ENCODE assay signal across 8 cellular contexts in genomic region chr12:8698830-8699330, GRCh38. TPM values are rescaled to one million over a fixed set of nuclear protein-coding genes. Genes with fewer than 3 reads are reported as not detected.
DNase-seq lines count a peak whose midpoint lies in the region; ATAC-seq and TF ChIP-seq lines count a peak whose summit lies in the region.

No MANE protein-coding gene starts in this region.

- peak overlapping the region; percentile 42; the same call in 1 of the 2 replicates for H3K27ac Mint-ChIP-seq in HFFc6
- peak overlapping the region; percentile 41 for H3K27ac Mint-ChIP-seq in activated CD8-positive, alpha-beta T cell treated with anti-CD3 and anti-CD28 coated beads, Interleukin-2, amount 10 ng/mL, durations not matched to agents 7 days and 5 days
- H3K27ac Mint-ChIP-seq in stimulated activated effector memory CD8-positive, alpha-beta T cell treated with anti-CD3 and anti-CD28 coated beads, Interleukin-12 subunit alpha, Interleukin-12 subunit beta, amount 100 ng/mL, for 72 hours, result peak overlapping the region; percentile 29

- no peaks in the 10 kb centered on the region for H3K9me3 Mint-ChIP-seq in HFFc6
- no peaks in the 10 kb centered on the region for H3K9me3 Mint-ChIP-seq in activated CD8-positive, alpha-beta T cell treated with anti-CD3 and anti-CD28 coated beads, Interleukin-2, amount 10 ng/mL, durations not matched to agents 7 days and 5 days (ENCODE audit: insufficient read depth)
- H3K9me3 Mint-ChIP-seq in stimulated activated effector memory CD8-positive, alpha-beta T cell treated with anti-CD3 and anti-CD28 coated beads, Interleukin-12 subunit alpha, Interleukin-12 subunit beta, amount 100 ng/mL, for 72 hours, result no peaks in the 10 kb centered on the region

- H3K27ac ChIP-seq in iPS DF 6.9 (ENCODE audit: low read length), result no peak overlapping the region

- TF ChIP-seq CTCF in HFFc6 (IDR thresholded peaks at IDR 0.05), result no peak

- no peak for DNase-seq in HFFc6
- no peak for DNase-seq in activated CD8-positive, alpha-beta T cell treated with anti-CD3 and anti-CD28 coated beads, Interleukin-2, amount 10 ng/mL, durations not matched to agents 7 days and 5 days
- DNase-seq in iPS DF 6.9 (ENCODE audit: low read depth, low spot score), result no peak
- no peak for DNase-seq in stimulated activated effector memory CD8-positive, alpha-beta T cell treated with anti-CD3 and anti-CD28 coated beads, Interleukin-12 subunit alpha, Interleukin-12 subunit beta, amount 100 ng/mL, for 72 hours (ENCODE audit: low spot score in 2 of 2)
- no peak for DNase-seq in 8988T
- no peak for DNase-seq in mucosa of gallbladder (ENCODE audit: low spot score)
- DNase-seq in anterior cingulate cortex (lab: John Stamatoyannopoulos, UW), result no peak

- peaks cover 3% of the 10 kb centered on the region for H3K27me3 Mint-ChIP-seq in HFFc6 (ENCODE audit: insufficient read depth)
- peaks cover 22% of the 10 kb centered on the region for H3K27me3 Mint-ChIP-seq in activated CD8-positive, alpha-beta T cell treated with anti-CD3 and anti-CD28 coated beads, Interleukin-2, amount 10 ng/mL, durations not matched to agents 7 days and 5 days (ENCODE audit: low read depth)

- H3K4me1 Mint-ChIP-seq in HFFc6 (ENCODE audit: low read depth), result peaks cover 33% of the 10 kb centered on the region
- H3K4me1 Mint-ChIP-seq in activated CD8-positive, alpha-beta T cell treated with anti-CD3 and anti-CD28 coated beads, Interleukin-2, amount 10 ng/mL, durations not matched to agents 7 days and 5 days (ENCODE audit: low read depth), result peaks cover 20% of the 10 kb centered on the region
- H3K4me1 Mint-ChIP-seq in stimulated activated effector memory CD8-positive, alpha-beta T cell treated with anti-CD3 and anti-CD28 coated beads, Interleukin-12 subunit alpha, Interleukin-12 subunit beta, amount 100 ng/mL, for 72 hours, result peaks cover 19% of the 10 kb centered on the region

- H3K4me1 ChIP-seq in iPS DF 6.9 (ENCODE audit: control insufficient read depth, insufficient read depth, low read length), result no peaks in the 10 kb centered on the region; the same call in 1 of the 2 replicates

- H3K27me3 ChIP-seq in iPS DF 6.9 (ENCODE audit: control insufficient read depth, insufficient read depth, low read length), result no peaks in the 10 kb centered on the region

- H3K36me3 Mint-ChIP-seq in HFFc6 (ENCODE audit: low read depth), result 0 out of 2 replicates have a peak, but pooled peaks cover 4% of the 10 kb centered on the region
- H3K36me3 Mint-ChIP-seq in activated CD8-positive, alpha-beta T cell treated with anti-CD3 and anti-CD28 coated beads, Interleukin-2, amount 10 ng/mL, durations not matched to agents 7 days and 5 days (ENCODE audit: low read depth), result peaks cover 4% of the 10 kb centered on the region
- H3K36me3 Mint-ChIP-seq in stimulated activated effector memory CD8-positive, alpha-beta T cell treated with anti-CD3 and anti-CD28 coated beads, Interleukin-12 subunit alpha, Interleukin-12 subunit beta, amount 100 ng/mL, for 72 hours, result peaks cover 6% of the 10 kb centered on the region

- POLR2A ChIA-PET in activated CD8-positive, alpha-beta T cell treated with anti-CD3 and anti-CD28 coated beads, Interleukin-2, amount 10 ng/mL, durations not matched to agents 7 days and 5 days (lab: Charles Lee), result no interaction called here

- peak overlapping the region; percentile 85 for H3K4me3 Mint-ChIP-seq in HFFc6
- peak overlapping the region; percentile 91 for H3K4me3 Mint-ChIP-seq in activated CD8-positive, alpha-beta T cell treated with anti-CD3 and anti-CD28 coated beads, Interleukin-2, amount 10 ng/mL, durations not matched to agents 7 days and 5 days
- H3K4me3 Mint-ChIP-seq in stimulated activated effector memory CD8-positive, alpha-beta T cell treated with anti-CD3 and anti-CD28 coated beads, Interleukin-12 subunit alpha, Interleukin-12 subunit beta, amount 100 ng/mL, for 72 hours, result peak overlapping the region; percentile 81

- no peak for ATAC-seq in activated CD8-positive, alpha-beta T cell treated with anti-CD3 and anti-CD28 coated beads, Interleukin-2, amount 10 ng/mL, durations not matched to agents 7 days and 5 days
- no peak for ATAC-seq in stimulated activated effector memory CD8-positive, alpha-beta T cell treated with anti-CD3 and anti-CD28 coated beads, Interleukin-12 subunit alpha, Interleukin-12 subunit beta, amount 100 ng/mL, for 72 hours
- no peak for ATAC-seq in HG03457 (IDR thresholded peaks at IDR 0.05; ENCODE audit: unreplicated experiment)

- WGBS in iPS DF 6.9 (ENCODE audit: insufficient coverage, insufficient read length), result no CpG with 5 or more reads among the region's 2 CpGs

- peak overlapping the region; percentile 97; the same call in 1 of the 2 replicates for H3K4me3 ChIP-seq in iPS DF 6.9 (ENCODE audit: low read length)

- CTCF ChIA-PET in activated CD8-positive, alpha-beta T cell treated with anti-CD3 and anti-CD28 coated beads, Interleukin-2, amount 10 ng/mL, durations not matched to agents 7 days and 5 days (lab: Charles Lee), result no interaction called here

- no peaks in the 10 kb centered on the region for H3K36me3 ChIP-seq in iPS DF 6.9 (ENCODE audit: control insufficient read depth, insufficient read depth, low read length)

- no peaks in the 10 kb centered on the region for H3K9me3 ChIP-seq in iPS DF 6.9 (ENCODE audit: control insufficient read depth, insufficient read depth, low read length)

RNA-seq across cellular contexts. Expression of gene RIMKLB, which starts 1.1 kb away (rescaled TPM):
- total RNA-seq in HFFc6 (2021; fragmentation: NEBNext Ultra II Directional; extraction: Animal tissue kit (Norgen Biotek cat#: 25700)), result 10 to 100 TPM in 1 of 6 experiments, 1 to 10 TPM in 5; 8.5 to 10.7 (median 9.0) TPM
- 1 to 10 TPM; 7.9 to 9.0 TPM for total RNA-seq in activated CD8-positive, alpha-beta T cell treated with anti-CD3 and anti-CD28 coated beads, Interleukin-2, amount 10 ng/mL, durations not matched to agents 7 days and 5 days
- total RNA-seq in mucosa of gallbladder, result 34.0 TPM

RNA-seq across cellular contexts. Expression of gene MFAP5, which starts 36.3 kb away (rescaled TPM):
- total RNA-seq in HFFc6 (2021; fragmentation: NEBNext Ultra II Directional; extraction: Animal tissue kit (Norgen Biotek cat#: 25700)), result 100 to 1,000 TPM in 4 of 6 experiments, 10 to 100 TPM in 2; 42.1 to 194 (median 167) TPM
- total RNA-seq in activated CD8-positive, alpha-beta T cell treated with anti-CD3 and anti-CD28 coated beads, Interleukin-2, amount 10 ng/mL, durations not matched to agents 7 days and 5 days, result not detected
- total RNA-seq in mucosa of gallbladder, result 6.8 TPM
